7 cellular contexts compared by ENCODE assay signal in the genomic region with DNA sequence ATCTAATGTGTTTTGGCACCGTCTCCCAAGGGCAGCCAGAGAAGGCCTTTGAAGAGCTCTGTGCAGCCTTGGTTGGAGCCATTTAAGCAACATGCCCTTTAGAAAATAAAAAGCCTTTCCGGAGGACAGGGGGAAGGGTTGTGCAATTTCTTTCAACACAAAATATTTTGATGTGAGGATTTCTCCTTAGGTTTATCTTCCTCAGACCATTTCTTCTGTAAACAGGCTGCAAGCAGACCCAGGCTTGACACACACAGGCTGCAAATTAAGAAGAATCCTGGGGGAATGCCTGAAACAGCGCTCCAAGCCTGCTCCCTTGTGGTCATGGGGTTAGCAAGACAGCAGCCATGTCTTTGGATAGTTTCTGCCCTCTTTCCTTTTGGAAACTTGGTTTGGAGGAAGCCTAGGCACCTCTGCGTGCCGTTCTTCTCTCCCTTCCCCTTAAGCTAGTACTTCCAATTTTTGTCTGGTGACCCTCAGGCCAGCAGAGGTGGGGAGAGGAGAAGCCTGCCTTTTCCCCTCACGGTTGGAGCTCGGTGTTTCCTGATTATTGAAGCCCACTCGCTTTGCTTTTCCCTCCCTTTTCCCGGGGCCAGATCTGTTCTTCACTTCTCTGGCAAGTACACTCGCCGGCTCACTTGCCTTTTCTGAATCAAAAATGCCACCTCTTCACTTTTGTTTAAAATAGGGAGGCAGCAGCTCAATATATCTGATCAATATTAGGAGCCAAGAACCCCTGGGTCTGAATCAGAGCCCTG. TPM values are rescaled to one million over a fixed set of nuclear protein-coding genes. Genes with fewer than 3 reads are reported as not detected.
A peak's percentile ranks its signal among the peaks of the same experiment; 100 is the strongest.
DNase-seq lines count a peak whose midpoint lies in the region; ATAC-seq and TF ChIP-seq lines count a peak whose summit lies in the region.

No MANE protein-coding gene starts in this region.

- no peak overlapping the region for H3K27ac Mint-ChIP-seq in T-cell
- no peak overlapping the region for H3K27ac Mint-ChIP-seq in naive thymus-derived CD8-positive, alpha-beta T cell

- no peak for TF ChIP-seq POLR2A in testis (IDR thresholded peaks at IDR 0.05)

- intact Hi-C loops in testis (cut with DNase I; ENCODE audit: low total_unique reads) = no loop called here

- H3K4me1 Mint-ChIP-seq in T-cell = peaks cover 0 to 2% (median 2%) of the 10 kb centered on the region in 3 donors
- H3K4me1 Mint-ChIP-seq in naive thymus-derived CD8-positive, alpha-beta T cell = no peaks in the 10 kb centered on the region

- H3K27ac ChIP-seq in WERI-Rb-1 = no peak overlapping the region
- peak overlapping the region; percentile 29 to 44 for H3K27ac ChIP-seq in testis

- no peaks in the 10 kb centered on the region for H3K36me3 Mint-ChIP-seq in T-cell
- H3K36me3 Mint-ChIP-seq in naive thymus-derived CD8-positive, alpha-beta T cell = peaks cover 0 to 5% (median 0%) of the 10 kb centered on the region in 3 donors

- no peak overlapping the region for H3K4me3 ChIP-seq in WERI-Rb-1 (ENCODE audit: low read depth, low read length)
- no peak overlapping the region for H3K4me3 ChIP-seq in testis

- H3K27me3 ChIP-seq in WERI-Rb-1 (ENCODE audit: insufficient read depth, low read depth, severe bottlenecking) (no peaks in the 10 kb centered on the region), testis (no peaks in the 10 kb centered on the region)

- H3K9me3 Mint-ChIP-seq in T-cell = peaks cover 4 to 5% (median 5%) of the 10 kb centered on the region in 3 donors
- H3K9me3 Mint-ChIP-seq in naive thymus-derived CD8-positive, alpha-beta T cell = peaks cover 0 to 12% (median 0%) of the 10 kb centered on the region in 9 donors

- WGBS in testis, 2 donors = 53 to 55% methylated on average over 11 of the region's 11 CpGs

- H3K27me3 Mint-ChIP-seq in T-cell = peaks cover 0 to 4% of the 10 kb centered on the region in 2 donors
- peaks cover 0 to 1% (median 0%) of the 10 kb centered on the region in 5 donors for H3K27me3 Mint-ChIP-seq in naive thymus-derived CD8-positive, alpha-beta T cell

- H3K4me3 Mint-ChIP-seq in T-cell = no peak overlapping the region
- no peak overlapping the region for H3K4me3 Mint-ChIP-seq in naive thymus-derived CD8-positive, alpha-beta T cell

- no peak for ATAC-seq in T-cell (replicated peaks in 1 of 4)
- ATAC-seq in naive thymus-derived CD8-positive, alpha-beta T cell = no peak

- no peaks in the 10 kb centered on the region for H3K36me3 ChIP-seq in WERI-Rb-1
- H3K36me3 ChIP-seq in testis (ENCODE audit: low read depth, missing control alignments) = no peaks in the 10 kb centered on the region

- H3K9me3 ChIP-seq in WERI-Rb-1 (ENCODE audit: severe bottlenecking) = no peaks in the 10 kb centered on the region
- no peaks in the 10 kb centered on the region for H3K9me3 ChIP-seq in testis

- POLR2A ChIA-PET in T-cell (lab: Charles Lee) = interaction anchor here (0.6 kb wide), 2 partner anchors 96 to 1965 kb away, joined by 5 to 6 read pairs; no protein-coding TSS in a partner anchor
- POLR2A ChIA-PET in naive thymus-derived CD8-positive, alpha-beta T cell (lab: Charles Lee) = no interaction called here

- H3K4me1 ChIP-seq in testis = peaks cover 9% of the 10 kb centered on the region

- CTCF ChIA-PET in T-cell (lab: Charles Lee) = no interaction called here

- DNase-seq in WERI-Rb-1 (peak; percentile 21), iPS DF 19.7 (ENCODE audit: low read depth, low spot score) (peak; percentile 47), testis (peak; percentile 78), T-cell (no peak), HK-2 (ENCODE audit: unreplicated experiment) (no peak)
- DNase-seq in naive thymus-derived CD8-positive, alpha-beta T cell = no peak

- TF ChIP-seq CTCF in LNCAP (IDR thresholded peaks at IDR 0.05) (peak; percentile 18; the same call in 1 of the 2 replicates), WERI-Rb-1 (IDR thresholded peaks at IDR 0.05; ENCODE audit: low read depth, low read length) (peak; percentile 33; the same call in 1 of the 2 replicates), testis (IDR thresholded peaks at IDR 0.05) (peak; percentile 30 to 36 (median 31))

RNA-seq across cellular contexts. Expression of gene NOX3, which starts 39.6 kb away (rescaled TPM):
- total RNA-seq in testis (not detected), T-cell (not detected)
- not detected for polyA plus RNA-seq in testis (ENCODE audit: insufficient read depth, low read depth, low replicate concordance)
- total RNA-seq in naive thymus-derived CD8-positive, alpha-beta T cell = not detected
- not detected for polyA plus RNA-seq in naive thymus-derived CD8-positive, alpha-beta T cell

Comparison
In these comparisons a context has a peak if more than half of its experiments do, and no peak if none do; other contexts are left out.
1. DNase-seq: peak in WERI-Rb-1 (single experiment), iPS DF 19.7 (single experiment) and testis (single experiment); none in T-cell (0 of 34), naive thymus-derived CD8-positive, alpha-beta T cell (0 of 10) and HK-2 (single experiment).
2. Peak in every context shown above with its lines, with median percentiles within 50 percentile points of each other: CTCF ChIP-seq.